ENCODE assay signal across 8 cellular contexts in genomic region chr18:36942264-36942663, GRCh38.
DNase-seq lines count a peak whose midpoint lies in the region; ATAC-seq, FAIRE-seq and TF ChIP-seq lines count a peak whose summit lies in the region.

No MANE protein-coding gene starts in this region.

- H3K27me3 ChIP-seq in K562 (ENCODE audit: control insufficient read depth in 2 of 2, insufficient read depth in 2 of 2, low read length in 2 of 2): no peaks in the 10 kb centered on the region

- no peaks in the 10 kb centered on the region for H3K27me3 Mint-ChIP-seq in nephron (ENCODE audit: low read depth)

- H3K9me3 ChIP-seq in K562 (replicated peaks; ENCODE audit: control insufficient read depth, insufficient read depth, low read depth, low read length): no peaks in the 10 kb centered on the region

- DNase-seq in DMS114 treated with DMSO at 0.1 percent for 48 hours (lab: John Stamatoyannopoulos, UW; ENCODE audit: unreplicated experiment): peak; percentile 8
- peak; percentile 44 for DNase-seq in NCI-H146 treated with DMSO at 0.1 percent for 48 hours (lab: John Stamatoyannopoulos, UW; ENCODE audit: unreplicated experiment)
- DNase-seq in K562 (ENCODE audit: extremely low read depth in 1 of 4, low spot score in 3 of 4): peak; percentile 53 to 64 (median 58)
- DNase-seq in inferior parietal cortex (ENCODE audit: extremely low spot score): no peak
- DNase-seq in NCI-H2196 (lab: John Stamatoyannopoulos, UW; ENCODE audit: unreplicated experiment): no peak

- H4K20me1 ChIP-seq in K562 (replicated peaks; ENCODE audit: control insufficient read depth, insufficient read depth, low read length): no peaks in the 10 kb centered on the region

- H2AFZ ChIP-seq in K562 (ENCODE audit: low read depth, low read length): no peak overlapping the region

- intact Hi-C loops in K562 (cut with micrococcal nuclease): loop anchor here (1.0 to 10.0 kb wide), 5 partner anchors 313 to 597 kb away; no protein-coding TSS in a partner anchor

- TF ChIP-seq EP300 in K562 (IDR thresholded peaks at IDR 0.05; ENCODE audit: low read length): no peak

- no peaks in the 10 kb centered on the region for H3K4me1 ChIP-seq in K562 (replicated peaks in 1 of 2; ENCODE audit: control insufficient read depth in 2 of 2, insufficient read depth in 2 of 2, low read length in 2 of 2)

- TF ChIP-seq CTCF in K562 (IDR thresholded peaks at IDR 0.05 in 2 of 3, conservative IDR thresholded peaks at IDR 0.05 in 1 of 3; ENCODE audit: insufficient read depth in 2 of 3, low read depth in 1 of 3, low read length in 3 of 3) (peak; percentile 64 to 91 (median 88)), nephron (IDR thresholded peaks at IDR 0.05; ENCODE audit: unreplicated experiment in 3 of 3) (peak; percentile 29 to 69 (median 36))

- no peaks in the 10 kb centered on the region for H3K36me3 ChIP-seq in K562 (ENCODE audit: control insufficient read depth, insufficient read depth, low read length)

- no peak overlapping the region for H3K4me3 ChIP-seq in K562

- no peaks in the 10 kb centered on the region for H3K79me2 ChIP-seq in K562 (ENCODE audit: control insufficient read depth, insufficient read depth, low read length)

- ATAC-seq in GM19468 (IDR thresholded peaks at IDR 0.05; ENCODE audit: extremely low read depth, unreplicated experiment) (peak; percentile 46), K562 (peak; percentile 95), esophagus mucosa (no peak)

- in situ Hi-C loops in K562 (cut with MboI): loop anchor here (25.0 kb wide), 1 partner anchor 545 kb away; no protein-coding TSS in a partner anchor

- H3K9ac ChIP-seq in K562 (ENCODE audit: insufficient read depth in 1 of 2, low read depth in 2 of 2, low read length in 2 of 2): no peak overlapping the region

- no TSS peak for BruUV-seq in K562 (replicated peaks; lab: Mats Ljungman, UMichigan)

- H3K27ac Mint-ChIP-seq in nephron: no peak overlapping the region

- WGBS in K562 (ENCODE audit: insufficient coverage, low coverage, missing lambda C conversion rate): 5% methylated on average over 6 of the region's 6 CpGs

- peak; percentile 88 for FAIRE-seq in K562 (lab: Jason Lieb, UNC)

- peaks cover 18% of the 10 kb centered on the region for H3K36me3 Mint-ChIP-seq in nephron (ENCODE audit: low read depth)

- H3K9me3 Mint-ChIP-seq in nephron: peaks cover 20% of the 10 kb centered on the region

- no peak overlapping the region for H3K4me2 ChIP-seq in K562 (ENCODE audit: insufficient read depth, low read length)

- CTCF ChIA-PET in K562 (lab: Yijun Ruan, JAX; ENCODE audit: low intra/inter-chr PET ratio): interaction anchor here (1.1 to 1.3 kb wide), 2 partner anchors 534 to 596 kb away, joined by 4 to 6 read pairs; no protein-coding TSS in a partner anchor

- no peak overlapping the region for H3K27ac ChIP-seq in K562 (ENCODE audit: extremely low read depth, low read depth, low read length)

- no peaks in the 10 kb centered on the region for H3K9me1 ChIP-seq in K562 (ENCODE audit: control insufficient read depth, insufficient read depth, low read length)

- no peak for TF ChIP-seq POLR2A in K562 (conservative IDR thresholded peaks at IDR 0.05)

- H3K4me3 Mint-ChIP-seq in nephron: no peak overlapping the region

- H3K4me1 Mint-ChIP-seq in nephron: peaks cover 7% of the 10 kb centered on the region

- peak; percentile 59 to 79 for TF ChIP-seq RAD21 in K562 (CRISPR knock-in tag; conservative IDR thresholded peaks at IDR 0.05 in 1 of 2, IDR thresholded peaks at IDR 0.05 in 1 of 2)

- POLR2A ChIA-PET in K562 (lab: Yijun Ruan, JAX): no interaction called here

TF ChIP-seq in K562, 482 proteins besides CTCF, POLR2A, EP300 and RAD21:
- no peak for TF ChIP-seq POLR3A (IDR thresholded peaks at IDR 0.05; ENCODE audit: borderline replicate concordance, extremely low read depth, insufficient read depth, insufficient read length)
- peak; percentile 49; the same call in 1 of the 2 replicates for TF ChIP-seq SMC3 (conservative IDR thresholded peaks at IDR 0.05; ENCODE audit: insufficient read depth, low read depth, low read length)
- TF ChIP-seq TGIF2 (CRISPR knock-in tag; IDR thresholded peaks at IDR 0.05): no peak
- no peak for TF ChIP-seq ATF1 (CRISPR knock-in tag; IDR thresholded peaks at IDR 0.05)
- TF ChIP-seq ATF1 (tag; IDR thresholded peaks at IDR 0.05): 0 out of 2 replicates have a peak, but pooled peaks have one; percentile 23
- TF ChIP-seq CEBPB (tag; IDR thresholded peaks at IDR 0.05): no peak
- no peak for TF ChIP-seq HDGF (IDR thresholded peaks at IDR 0.05)
- TF ChIP-seq, protein P1, sequence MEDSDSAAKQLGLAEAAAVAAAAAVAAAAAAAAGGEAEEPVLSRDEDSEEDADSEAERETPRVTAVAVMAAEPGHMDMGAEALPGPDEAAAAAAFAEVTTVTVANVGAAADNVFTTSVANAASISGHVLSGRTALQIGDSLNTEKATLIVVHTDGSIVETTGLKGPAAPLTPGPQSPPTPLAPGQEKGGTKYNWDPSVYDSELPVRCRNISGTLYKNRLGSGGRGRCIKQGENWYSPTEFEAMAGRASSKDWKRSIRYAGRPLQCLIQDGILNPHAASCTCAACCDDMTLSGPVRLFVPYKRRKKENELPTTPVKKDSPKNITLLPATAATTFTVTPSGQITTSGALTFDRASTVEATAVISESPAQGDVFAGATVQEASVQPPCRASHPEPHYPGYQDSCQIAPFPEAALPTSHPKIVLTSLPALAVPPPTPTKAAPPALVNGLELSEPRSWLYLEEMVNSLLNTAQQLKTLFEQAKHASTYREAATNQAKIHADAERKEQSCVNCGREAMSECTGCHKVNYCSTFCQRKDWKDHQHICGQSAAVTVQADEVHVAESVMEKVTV (CRISPR knock-in tag; IDR thresholded peaks at IDR 0.05): peak; percentile 50; the same call in 1 of the 2 replicates
- no peak for TF ChIP-seq ZBTB17 (CRISPR knock-in tag; IDR thresholded peaks at IDR 0.05)
- no peak for TF ChIP-seq HES1 (IDR thresholded peaks at IDR 0.05; ENCODE audit: low read depth)
- no peak for TF ChIP-seq RBM17 (IDR thresholded peaks at IDR 0.05; ENCODE audit: borderline replicate concordance, low read depth, low read length)
- no peak for TF ChIP-seq HNRNPL (IDR thresholded peaks at IDR 0.05; ENCODE audit: low read depth, low read length)

Comparison
In these comparisons a context has a peak if more than half of its experiments do, and no peak if none do; other contexts are left out.
1. DNase-seq: peak in DMS114 treated with DMSO at 0.1 percent for 48 hours (single experiment), NCI-H146 treated with DMSO at 0.1 percent for 48 hours (single experiment) and K562 (4 of 4); none in inferior parietal cortex (single experiment) and NCI-H2196 (single experiment).